ENCODE assay signal across 31 cellular contexts in genomic region chr19:32891609-32892008, GRCh38.
"Had no signal": no experiment of that assay in that cellular context is flagged by ENCODE, and none has a peak within 500 bp of the region (broad histone marks: within the 10 kb centered on the region; RNA-seq: fewer than 3 reads in every experiment).

No MANE protein-coding gene starts in this region.

- DNase-seq: activated CD4-positive, alpha-beta memory T cell treated with anti-CD3 and anti-CD28 coated beads for 36 hours; activated CD4-positive, alpha-beta T cell treated with anti-CD3 and anti-CD28 coated beads for 36 hours; activated CD4-positive, alpha-beta T cell treated with anti-CD3 and anti-CD28 coated beads, Interleukin-2, amount 10 ng/mL, durations not matched to agents 24 days and 14 days; activated CD4-positive, CD25-positive, alpha-beta regulatory T cell; activated CD4-positive, CD25-positive, alpha-beta regulatory T cell treated with anti-CD3 and anti-CD28 coated beads, Interleukin-2, amount 50 U/mL, for 72 hours; activated CD8-positive, alpha-beta memory T cell treated with anti-CD3 and anti-CD28 coated beads, Interleukin-2, amount 10 ng/mL, durations not matched to agents 7 days and 5 days; activated CD8-positive, alpha-beta memory T cell treated with anti-CD3 and anti-CD28 coated beads, Interleukin-2, amount 50 U/mL, for 4 hours; activated CD8-positive, alpha-beta T cell treated with anti-CD3 and anti-CD28 coated beads, Interleukin-2, amount 10 ng/mL, durations not matched to agents 7 days and 5 days; activated effector memory CD4-positive, alpha-beta T cell treated with anti-CD3 and anti-CD28 coated beads, Interleukin-2, amount 50 U/mL, for 16 hours; activated naive CD4-positive, alpha-beta T cell treated with anti-CD3 and anti-CD28 coated beads for 36 hours; activated naive CD8-positive, alpha-beta T cell treated with anti-CD3 and anti-CD28 coated beads for 36 hours; activated naive CD8-positive, alpha-beta T cell treated with anti-CD3 and anti-CD28 coated beads, Interleukin-2, amount 50 U/mL, for 24 hours; activated T-cell treated with anti-CD3 and anti-CD28 coated beads, Interleukin-2, amount 50 U/mL, for 1 hour; activated T-cell treated with anti-CD3 and anti-CD28 coated beads, Interleukin-2, amount 50 U/mL, for 48 hours; adrenal gland; amygdala; aorta; body of pancreas; caudate nucleus; cerebellar nuclear complex; dorsolateral prefrontal cortex; effector CD4-positive, alpha-beta T cell; effector memory CD8-positive, alpha-beta T cell; erythroblast; foreskin keratinocyte; gastrocnemius medialis; glutamatergic neuron; heart left ventricle; T-helper 2 cell had no signal

- H3K4me1 ChIP-seq: adrenal gland, body of pancreas, esophagus muscularis mucosa, foreskin keratinocyte, gastrocnemius medialis, heart left ventricle had no signal

- H3K27ac ChIP-seq: adrenal gland, body of pancreas, coronary artery, dorsolateral prefrontal cortex, esophagus muscularis mucosa, foreskin keratinocyte, gastrocnemius medialis, heart left ventricle had no signal

- H3K4me3 ChIP-seq: adrenal gland, body of pancreas, coronary artery, dorsolateral prefrontal cortex, esophagus muscularis mucosa, gastrocnemius medialis, heart left ventricle had no signal

- H3K36me3 ChIP-seq: adrenal gland had no signal

- ATAC-seq: activated CD4-positive, alpha-beta T cell treated with anti-CD3 and anti-CD28 coated beads for 36 hours; activated CD8-positive, alpha-beta memory T cell treated with anti-CD3 and anti-CD28 coated beads, Interleukin-2, amount 10 ng/mL, durations not matched to agents 7 days and 5 days; activated CD8-positive, alpha-beta T cell treated with anti-CD3 and anti-CD28 coated beads, Interleukin-2, amount 10 ng/mL, durations not matched to agents 7 days and 5 days; activated naive CD8-positive, alpha-beta T cell treated with anti-CD3 and anti-CD28 coated beads, Interleukin-2, amount 50 U/mL, for 24 hours; body of pancreas; effector memory CD8-positive, alpha-beta T cell; foreskin keratinocyte; gastrocnemius medialis; heart left ventricle had no signal
